Comparison of ENCODE assay signal across 11 cellular contexts in genomic region chr10:1162481-1163203, GRCh38.
"Had no signal": no experiment of that assay in that cellular context is flagged by ENCODE, and none has a peak within 500 bp of the region (broad histone marks: within the 10 kb centered on the region; RNA-seq: fewer than 3 reads in every experiment).

No MANE protein-coding gene starts in this region.

- H3K27ac ChIP-seq: ascending aorta, right lobe of liver had no signal

- H3K4me1 Mint-ChIP-seq: activated CD4-positive, alpha-beta T cell treated with anti-CD3 and anti-CD28 coated beads, Interleukin-2, amount 10 ng/mL, durations not matched to agents 24 days and 14 days; activated naive CD8-positive, alpha-beta T cell treated with anti-CD3 and anti-CD28 coated beads, Interleukin-2, amount 10 ng/mL, durations not matched to agents 7 days and 5 days had no signal

- H3K36me3 Mint-ChIP-seq: activated naive CD8-positive, alpha-beta T cell treated with anti-CD3 and anti-CD28 coated beads, Interleukin-2, amount 10 ng/mL, durations not matched to agents 7 days and 5 days had no signal

- ATAC-seq: right lobe of liver; stimulated activated naive CD8-positive, alpha-beta T cell treated with anti-CD3 and anti-CD28 coated beads, Interleukin-15, Interleukin-2, amounts not matched to agents 100 U/mL and 50 U/mL, for 24 hours had no signal

- H3K27ac Mint-ChIP-seq: activated CD4-positive, alpha-beta T cell treated with anti-CD3 and anti-CD28 coated beads, Interleukin-2, amount 10 ng/mL, durations not matched to agents 24 days and 14 days; activated naive CD8-positive, alpha-beta T cell treated with anti-CD3 and anti-CD28 coated beads, Interleukin-2, amount 10 ng/mL, durations not matched to agents 7 days and 5 days had no signal

- H3K4me1 ChIP-seq: ascending aorta, right lobe of liver had no signal

- DNase-seq: activated CD4-positive, alpha-beta T cell treated with anti-CD3 and anti-CD28 coated beads, Interleukin-2, amount 10 ng/mL, durations not matched to agents 24 days and 14 days; activated gamma-delta T cell treated with Interleukin-2 at 50 U/mL for 16 hours; activated naive CD8-positive, alpha-beta T cell treated with anti-CD3 and anti-CD28 coated beads, Interleukin-2, amount 10 ng/mL, durations not matched to agents 7 days and 5 days; activated T-cell treated with anti-CD3 and anti-CD28 coated beads, Interleukin-2, amount 50 U/mL, for 1 hour; effector CD4-positive, alpha-beta T cell; midbrain; stimulated activated CD4-positive, alpha-beta T cell treated with anti-CD3 and anti-CD28 coated beads, Interleukin-2, amount 100 ng/mL, for 48 hours; stimulated activated naive CD8-positive, alpha-beta T cell treated with anti-CD3 and anti-CD28 coated beads, Interleukin-15, Interleukin-2, amounts not matched to agents 100 U/mL and 50 U/mL, for 24 hours; T-helper 9 cell had no signal

- H3K4me3 ChIP-seq: ascending aorta, right lobe of liver had no signal

- H3K9me3 Mint-ChIP-seq: activated CD4-positive, alpha-beta T cell treated with anti-CD3 and anti-CD28 coated beads, Interleukin-2, amount 10 ng/mL, durations not matched to agents 24 days and 14 days; activated naive CD8-positive, alpha-beta T cell treated with anti-CD3 and anti-CD28 coated beads, Interleukin-2, amount 10 ng/mL, durations not matched to agents 7 days and 5 days had no signal

- H3K27me3 Mint-ChIP-seq: activated CD4-positive, alpha-beta T cell treated with anti-CD3 and anti-CD28 coated beads, Interleukin-2, amount 10 ng/mL, durations not matched to agents 24 days and 14 days had no signal

- H3K36me3 ChIP-seq: ascending aorta, right lobe of liver had no signal

- H3K27me3 ChIP-seq: ascending aorta, right lobe of liver had no signal

- H3K9me3 ChIP-seq: ascending aorta, right lobe of liver had no signal

- H3K4me3 Mint-ChIP-seq: activated CD4-positive, alpha-beta T cell treated with anti-CD3 and anti-CD28 coated beads, Interleukin-2, amount 10 ng/mL, durations not matched to agents 24 days and 14 days; activated naive CD8-positive, alpha-beta T cell treated with anti-CD3 and anti-CD28 coated beads, Interleukin-2, amount 10 ng/mL, durations not matched to agents 7 days and 5 days had no signal
